ENCODE assay signal across 30 cellular contexts in genomic region chr14:54047645-54048308, GRCh38.
"Had no signal": no experiment of that assay in that cellular context is flagged by ENCODE, and none has a peak within 500 bp of the region (broad histone marks: within the 10 kb centered on the region; RNA-seq: fewer than 3 reads in every experiment).

No MANE protein-coding gene starts in this region.

- H3K27me3 Mint-ChIP-seq: activated CD4-positive, alpha-beta T cell treated with anti-CD3 and anti-CD28 coated beads, Interleukin-2, amount 10 ng/mL, durations not matched to agents 24 days and 14 days; activated naive CD4-positive, alpha-beta T cell treated with anti-CD3 and anti-CD28 coated beads, Interleukin-2, amount 50 U/mL, for 24 hours; activated T-cell treated with anti-CD3 and anti-CD28 coated beads, Interleukin-2, amount 50 U/mL, for 24 hours; central memory CD8-positive, alpha-beta T cell had no signal

- H3K4me1 Mint-ChIP-seq: activated CD4-positive, alpha-beta T cell treated with anti-CD3 and anti-CD28 coated beads, Interleukin-2, amount 10 ng/mL, durations not matched to agents 24 days and 14 days; activated naive CD4-positive, alpha-beta T cell treated with anti-CD3 and anti-CD28 coated beads, Interleukin-2, amount 50 U/mL, for 24 hours; activated naive CD8-positive, alpha-beta T cell treated with anti-CD3 and anti-CD28 coated beads, Interleukin-2, amount 10 ng/mL, durations not matched to agents 7 days and 5 days; central memory CD8-positive, alpha-beta T cell had no signal

- H3K27me3 ChIP-seq: ascending aorta, cardiac muscle cell, Peyer's patch had no signal

- H3K9me3 Mint-ChIP-seq: activated CD4-positive, alpha-beta T cell treated with anti-CD3 and anti-CD28 coated beads, Interleukin-2, amount 10 ng/mL, durations not matched to agents 24 days and 14 days; activated naive CD4-positive, alpha-beta T cell treated with anti-CD3 and anti-CD28 coated beads, Interleukin-2, amount 50 U/mL, for 24 hours; activated naive CD8-positive, alpha-beta T cell treated with anti-CD3 and anti-CD28 coated beads, Interleukin-2, amount 10 ng/mL, durations not matched to agents 7 days and 5 days; activated T-cell treated with anti-CD3 and anti-CD28 coated beads, Interleukin-2, amount 50 U/mL, for 24 hours; activated T-helper 2 cell treated with anti-CD3 and anti-CD28 coated beads, Interferon-gamma antibody, Interleukin-2, Interleukin-4, amounts not matched to agents 10 μg/mL and 5 μg/mL and 100 μg/mL, durations not matched to agents 14 hours and 24 hours and 36 hours had no signal

- FAIRE-seq: TTC549 had no signal

- H3K9me3 ChIP-seq: ascending aorta, Peyer's patch had no signal

- DNase-seq: activated CD4-positive, alpha-beta T cell treated with anti-CD3 and anti-CD28 coated beads, Interleukin-2, amount 10 ng/mL, durations not matched to agents 24 days and 14 days; activated CD4-positive, alpha-beta T cell treated with anti-CD3 and anti-CD28 coated beads, Interleukin-2, amount 50 U/mL, for 48 hours; activated CD8-positive, alpha-beta T cell treated with anti-CD3 and anti-CD28 coated beads, Interleukin-2, amount 10 ng/mL, durations not matched to agents 7 days and 5 days; activated gamma-delta T cell; activated naive CD4-positive, alpha-beta T cell treated with Interleukin-2 at 50 U/mL for 16 hours; activated naive CD8-positive, alpha-beta T cell treated with anti-CD3 and anti-CD28 coated beads, Interleukin-2, amount 10 ng/mL, durations not matched to agents 7 days and 5 days; activated T-cell treated with anti-CD3 and anti-CD28 coated beads, Interleukin-2, amount 50 U/mL, for 24 hours; amygdala; Karpas-422; KBM-7; NCI-H1105; NCI-H1417 treated with DMSO at 0.1 percent for 48 hours; NCI-H187 treated with DMSO at 0.1 percent for 48 hours; NCI-H2081; NCI-H345; NCI-H526; NCI-H748 treated with DMSO at 0.1 percent for 48 hours; NK-92 treated with Interleukin-12 subunit alpha and Interleukin-12 subunit beta, amount 100 ng/mL, for 24 hours; RPMI8226; SHP77 treated with DMSO at 0.1 percent for 48 hours; SW 1271; T-helper 1 cell; T1000 had no signal

- H3K4me3 Mint-ChIP-seq: activated CD4-positive, alpha-beta T cell treated with anti-CD3 and anti-CD28 coated beads, Interleukin-2, amount 10 ng/mL, durations not matched to agents 24 days and 14 days; activated CD8-positive, alpha-beta T cell treated with anti-CD3 and anti-CD28 coated beads, Interleukin-2, amount 10 ng/mL, durations not matched to agents 7 days and 5 days; activated naive CD4-positive, alpha-beta T cell treated with anti-CD3 and anti-CD28 coated beads, Interleukin-2, amount 50 U/mL, for 24 hours; activated naive CD8-positive, alpha-beta T cell treated with anti-CD3 and anti-CD28 coated beads, Interleukin-2, amount 10 ng/mL, durations not matched to agents 7 days and 5 days; activated T-cell treated with anti-CD3 and anti-CD28 coated beads, Interleukin-2, amount 50 U/mL, for 24 hours; central memory CD8-positive, alpha-beta T cell had no signal

- H3K27ac Mint-ChIP-seq: activated CD4-positive, alpha-beta T cell treated with anti-CD3 and anti-CD28 coated beads, Interleukin-2, amount 10 ng/mL, durations not matched to agents 24 days and 14 days; activated CD8-positive, alpha-beta T cell treated with anti-CD3 and anti-CD28 coated beads, Interleukin-2, amount 10 ng/mL, durations not matched to agents 7 days and 5 days; activated naive CD4-positive, alpha-beta T cell treated with anti-CD3 and anti-CD28 coated beads, Interleukin-2, amount 50 U/mL, for 24 hours; activated naive CD8-positive, alpha-beta T cell treated with anti-CD3 and anti-CD28 coated beads, Interleukin-2, amount 10 ng/mL, durations not matched to agents 7 days and 5 days; activated T-cell treated with anti-CD3 and anti-CD28 coated beads, Interleukin-2, amount 50 U/mL, for 24 hours; activated T-helper 2 cell treated with anti-CD3 and anti-CD28 coated beads, Interferon-gamma antibody, Interleukin-2, Interleukin-4, amounts not matched to agents 10 μg/mL and 5 μg/mL and 100 μg/mL, durations not matched to agents 14 hours and 24 hours and 36 hours had no signal

- H3K4me1 ChIP-seq: ascending aorta, Peyer's patch had no signal

- H3K36me3 ChIP-seq: ascending aorta, cardiac muscle cell, Peyer's patch had no signal

- H3K36me3 Mint-ChIP-seq: activated naive CD4-positive, alpha-beta T cell treated with anti-CD3 and anti-CD28 coated beads, Interleukin-2, amount 50 U/mL, for 24 hours; activated naive CD8-positive, alpha-beta T cell treated with anti-CD3 and anti-CD28 coated beads, Interleukin-2, amount 10 ng/mL, durations not matched to agents 7 days and 5 days had no signal

- H3K4me3 ChIP-seq: ascending aorta, cardiac muscle cell, Peyer's patch had no signal

- ATAC-seq: activated CD8-positive, alpha-beta T cell treated with anti-CD3 and anti-CD28 coated beads, Interleukin-2, amount 10 ng/mL, durations not matched to agents 7 days and 5 days had no signal

- H3K27ac ChIP-seq: ascending aorta, cardiac muscle cell, Peyer's patch had no signal
